In the genomic region with DNA sequence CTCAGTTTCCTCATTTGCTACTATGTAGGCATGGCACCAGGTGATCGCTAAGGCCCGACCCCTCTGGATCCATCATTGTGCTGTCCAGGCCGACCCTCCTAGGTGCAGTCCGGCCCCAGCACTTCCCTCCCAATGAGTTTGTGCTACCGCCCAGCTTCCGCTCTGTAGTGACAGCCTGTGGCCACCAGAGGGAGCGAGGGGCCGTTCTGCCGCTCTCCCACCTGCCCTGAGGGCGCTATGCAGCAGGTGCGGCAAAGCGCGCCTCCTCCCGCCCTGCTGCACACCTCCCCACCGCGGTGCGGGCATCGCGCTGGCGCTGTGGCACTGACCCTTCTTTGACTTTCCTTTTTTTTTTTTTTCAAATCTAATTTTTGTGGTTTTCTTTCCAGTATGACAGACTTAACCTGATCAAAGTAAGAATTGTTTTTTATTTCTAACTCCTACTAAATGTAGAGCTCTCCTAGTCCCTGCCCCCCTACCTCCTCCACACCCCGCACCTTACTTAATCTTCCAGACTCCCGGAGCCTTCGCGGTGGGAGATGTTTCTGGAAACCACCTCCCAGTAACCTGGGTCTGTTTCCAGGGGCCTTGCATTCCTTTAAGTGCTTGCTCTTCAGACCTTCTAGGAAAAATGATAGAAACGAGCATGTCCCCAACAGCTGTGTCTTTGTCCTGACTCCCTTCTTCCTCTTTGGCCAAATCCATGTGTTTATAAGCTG, we compare ENCODE assay signal across 1 cellular context.
A peak's percentile ranks its signal among the peaks of the same experiment; 100 is the strongest.
TF ChIP-seq lines count a peak whose summit lies in the region.

No MANE protein-coding gene starts in this region.

TF ChIP-seq in K562, 482 proteins besides CTCF, POLR2A, EP300 and RAD21 (continued from another document):
- TF ChIP-seq, protein P1, sequence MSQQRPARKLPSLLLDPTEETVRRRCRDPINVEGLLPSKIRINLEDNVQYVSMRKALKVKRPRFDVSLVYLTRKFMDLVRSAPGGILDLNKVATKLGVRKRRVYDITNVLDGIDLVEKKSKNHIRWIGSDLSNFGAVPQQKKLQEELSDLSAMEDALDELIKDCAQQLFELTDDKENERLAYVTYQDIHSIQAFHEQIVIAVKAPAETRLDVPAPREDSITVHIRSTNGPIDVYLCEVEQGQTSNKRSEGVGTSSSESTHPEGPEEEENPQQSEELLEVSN (IDR thresholded peaks at IDR 0.05; ENCODE audit: borderline replicate concordance in 1 of 2, extremely low read depth in 1 of 2, insufficient read depth in 1 of 2, insufficient read length in 1 of 2, low read depth in 1 of 2, low read length in 1 of 2, poor library complexity in 1 of 2, severe bottlenecking in 1 of 2) = peak in 1 of 2 experiments; percentile 76
- TF ChIP-seq SMC3 (conservative IDR thresholded peaks at IDR 0.05; ENCODE audit: insufficient read depth, low read depth, low read length) = peak; percentile 51
- TF ChIP-seq ETV1 (tag; conservative IDR thresholded peaks at IDR 0.05; ENCODE audit: low read depth) = peak; percentile 62
- no peak for TF ChIP-seq SREBF2 (CRISPR knock-in tag; IDR thresholded peaks at IDR 0.05)
- TF ChIP-seq, protein P2, sequence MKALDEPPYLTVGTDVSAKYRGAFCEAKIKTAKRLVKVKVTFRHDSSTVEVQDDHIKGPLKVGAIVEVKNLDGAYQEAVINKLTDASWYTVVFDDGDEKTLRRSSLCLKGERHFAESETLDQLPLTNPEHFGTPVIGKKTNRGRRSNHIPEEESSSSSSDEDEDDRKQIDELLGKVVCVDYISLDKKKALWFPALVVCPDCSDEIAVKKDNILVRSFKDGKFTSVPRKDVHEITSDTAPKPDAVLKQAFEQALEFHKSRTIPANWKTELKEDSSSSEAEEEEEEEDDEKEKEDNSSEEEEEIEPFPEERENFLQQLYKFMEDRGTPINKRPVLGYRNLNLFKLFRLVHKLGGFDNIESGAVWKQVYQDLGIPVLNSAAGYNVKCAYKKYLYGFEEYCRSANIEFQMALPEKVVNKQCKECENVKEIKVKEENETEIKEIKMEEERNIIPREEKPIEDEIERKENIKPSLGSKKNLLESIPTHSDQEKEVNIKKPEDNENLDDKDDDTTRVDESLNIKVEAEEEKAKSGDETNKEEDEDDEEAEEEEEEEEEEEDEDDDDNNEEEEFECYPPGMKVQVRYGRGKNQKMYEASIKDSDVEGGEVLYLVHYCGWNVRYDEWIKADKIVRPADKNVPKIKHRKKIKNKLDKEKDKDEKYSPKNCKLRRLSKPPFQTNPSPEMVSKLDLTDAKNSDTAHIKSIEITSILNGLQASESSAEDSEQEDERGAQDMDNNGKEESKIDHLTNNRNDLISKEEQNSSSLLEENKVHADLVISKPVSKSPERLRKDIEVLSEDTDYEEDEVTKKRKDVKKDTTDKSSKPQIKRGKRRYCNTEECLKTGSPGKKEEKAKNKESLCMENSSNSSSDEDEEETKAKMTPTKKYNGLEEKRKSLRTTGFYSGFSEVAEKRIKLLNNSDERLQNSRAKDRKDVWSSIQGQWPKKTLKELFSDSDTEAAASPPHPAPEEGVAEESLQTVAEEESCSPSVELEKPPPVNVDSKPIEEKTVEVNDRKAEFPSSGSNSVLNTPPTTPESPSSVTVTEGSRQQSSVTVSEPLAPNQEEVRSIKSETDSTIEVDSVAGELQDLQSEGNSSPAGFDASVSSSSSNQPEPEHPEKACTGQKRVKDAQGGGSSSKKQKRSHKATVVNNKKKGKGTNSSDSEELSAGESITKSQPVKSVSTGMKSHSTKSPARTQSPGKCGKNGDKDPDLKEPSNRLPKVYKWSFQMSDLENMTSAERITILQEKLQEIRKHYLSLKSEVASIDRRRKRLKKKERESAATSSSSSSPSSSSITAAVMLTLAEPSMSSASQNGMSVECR (CRISPR knock-in tag; IDR thresholded peaks at IDR 0.05) = no peak
- TF ChIP-seq, protein P3, sequence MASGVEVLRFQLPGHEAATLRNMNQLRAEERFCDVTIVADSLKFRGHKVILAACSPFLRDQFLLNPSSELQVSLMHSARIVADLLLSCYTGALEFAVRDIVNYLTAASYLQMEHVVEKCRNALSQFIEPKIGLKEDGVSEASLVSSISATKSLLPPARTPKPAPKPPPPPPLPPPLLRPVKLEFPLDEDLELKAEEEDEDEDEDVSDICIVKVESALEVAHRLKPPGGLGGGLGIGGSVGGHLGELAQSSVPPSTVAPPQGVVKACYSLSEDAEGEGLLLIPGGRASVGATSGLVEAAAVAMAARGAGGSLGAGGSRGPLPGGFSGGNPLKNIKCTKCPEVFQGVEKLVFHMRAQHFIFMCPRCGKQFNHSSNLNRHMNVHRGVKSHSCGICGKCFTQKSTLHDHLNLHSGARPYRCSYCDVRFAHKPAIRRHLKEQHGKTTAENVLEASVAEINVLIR (CRISPR knock-in tag; IDR thresholded peaks at IDR 0.05) = no peak
- TF ChIP-seq MXI1 (IDR thresholded peaks at IDR 0.05; ENCODE audit: low read depth, low read length) = no peak
- TF ChIP-seq, protein P4, sequence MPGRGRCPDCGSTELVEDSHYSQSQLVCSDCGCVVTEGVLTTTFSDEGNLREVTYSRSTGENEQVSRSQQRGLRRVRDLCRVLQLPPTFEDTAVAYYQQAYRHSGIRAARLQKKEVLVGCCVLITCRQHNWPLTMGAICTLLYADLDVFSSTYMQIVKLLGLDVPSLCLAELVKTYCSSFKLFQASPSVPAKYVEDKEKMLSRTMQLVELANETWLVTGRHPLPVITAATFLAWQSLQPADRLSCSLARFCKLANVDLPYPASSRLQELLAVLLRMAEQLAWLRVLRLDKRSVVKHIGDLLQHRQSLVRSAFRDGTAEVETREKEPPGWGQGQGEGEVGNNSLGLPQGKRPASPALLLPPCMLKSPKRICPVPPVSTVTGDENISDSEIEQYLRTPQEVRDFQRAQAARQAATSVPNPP (IDR thresholded peaks at IDR 0.05; ENCODE audit: borderline replicate concordance, insufficient read depth, insufficient read length) = no peak
- no peak for TF ChIP-seq ZNF644 (tag; IDR thresholded peaks at IDR 0.05; ENCODE audit: low read depth)
- TF ChIP-seq CBX8 (IDR thresholded peaks at IDR 0.05; ENCODE audit: borderline replicate concordance, extremely low read depth, low read depth, low read length, poor library complexity, severe bottlenecking) = no peak
- TF ChIP-seq KLF13 (tag; IDR thresholded peaks at IDR 0.05; ENCODE audit: borderline replicate concordance, low read depth) = no peak
- TF ChIP-seq RCOR1 (IDR thresholded peaks at IDR 0.05; ENCODE audit: borderline replicate concordance in 1 of 2, low read depth in 2 of 2, low read length in 2 of 2) = 0 out of 4 replicates have a peak, but pooled peaks of 1 of the 2 experiments have one; percentile 8
- no peak for TF ChIP-seq FOXM1 (IDR thresholded peaks at IDR 0.05; ENCODE audit: low read depth)
- TF ChIP-seq FOXM1 (CRISPR knock-in tag; IDR thresholded peaks at IDR 0.05; ENCODE audit: low read depth) = no peak
- TF ChIP-seq TAF1 (IDR thresholded peaks at IDR 0.05; ENCODE audit: control insufficient read depth, extremely low read depth, insufficient read depth, low read length, severe bottlenecking) = no peak
- TF ChIP-seq POLR2AphosphoS2 (IDR thresholded peaks at IDR 0.05; ENCODE audit: low read length) = no peak
- TF ChIP-seq SPI1 (IDR thresholded peaks at IDR 0.05; ENCODE audit: borderline replicate concordance, low read depth, low read length) = peak; percentile 45; the same call in 1 of the 2 replicates
- peak; percentile 51; the same call in 1 of the 2 replicates for TF ChIP-seq ZEB2 (IDR thresholded peaks at IDR 0.05)
- peak; percentile 68; the same call in 1 of the 2 replicates for TF ChIP-seq RB1 (IDR thresholded peaks at IDR 0.05; ENCODE audit: low read depth)
- no peak for TF ChIP-seq TAF15 (IDR thresholded peaks at IDR 0.05; ENCODE audit: low read depth, low read length)
